ENCODE assay signal across 8 cellular contexts in genomic region chr6:111721677-111722219, GRCh38.
DNase-seq lines count a peak whose midpoint lies in the region; ATAC-seq and TF ChIP-seq lines count a peak whose summit lies in the region.

No MANE protein-coding gene starts in this region.

- H3K4me1 ChIP-seq in HEK293 (ENCODE audit: control insufficient read depth, insufficient read depth, low read length) = peaks cover 17% of the 10 kb centered on the region

- H3K36me3 Mint-ChIP-seq in activated B cell treated with CpG ODN at 0.5 μM for 24 hours (ENCODE audit: low read depth) (peaks cover 20% of the 10 kb centered on the region), progenitor cell of endocrine pancreas (ENCODE audit: insufficient read depth) (peaks cover 9% of the 10 kb centered on the region)

- no peaks in the 10 kb centered on the region for H3K9me3 ChIP-seq in HEK293 (ENCODE audit: control insufficient read depth, insufficient read depth, low read depth, low read length)

- H3K9me3 Mint-ChIP-seq in activated B cell treated with CpG ODN at 0.5 μM for 24 hours (no peaks in the 10 kb centered on the region), progenitor cell of endocrine pancreas (ENCODE audit: low read depth) (no peaks in the 10 kb centered on the region)

- H3K4me1 Mint-ChIP-seq in activated B cell treated with CpG ODN at 0.5 μM for 24 hours = peaks cover 45% of the 10 kb centered on the region
- H3K4me1 Mint-ChIP-seq in progenitor cell of endocrine pancreas (ENCODE audit: low read depth) = peaks cover 2% of the 10 kb centered on the region

- intact Hi-C loops in activated B cell treated with CpG ODN at 0.5 μM for 24 hours (cut with micrococcal nuclease) = loop anchor here (1.0 kb wide), 1 partner anchor 276 kb away; no protein-coding TSS in a partner anchor

- TF ChIP-seq CTCF in AG10803 (conservative IDR thresholded peaks at IDR 0.05; ENCODE audit: low read length) (peak; percentile 68), HEK293 (tag by site-specific recombination; IDR thresholded peaks at IDR 0.05) (0 out of 2 replicates have a peak, but pooled peaks have one; percentile 37), activated B cell treated with CpG ODN at 0.5 μM for 24 hours (IDR thresholded peaks at IDR 0.05) (no peak), epithelial cell of proximal tubule (conservative IDR thresholded peaks at IDR 0.05; ENCODE audit: low read depth, low read length) (peak; percentile 72), progenitor cell of endocrine pancreas (IDR thresholded peaks at IDR 0.05; ENCODE audit: unreplicated experiment) (peak; percentile 59)

- DNase-seq in AG10803 (ENCODE audit: low read depth) (peak; percentile 50), activated B cell treated with CpG ODN at 0.5 μM for 24 hours (no peak), epithelial cell of proximal tubule (ENCODE audit: low read depth) (no peak), progenitor cell of endocrine pancreas (ENCODE audit: low spot score, unreplicated experiment) (no peak), NCI-H1417 treated with DMSO at 0.1 percent for 48 hours (lab: John Stamatoyannopoulos, UW) (no peak), NCI-H2171 (lab: John Stamatoyannopoulos, UW) (no peak)

- H3K4me3 Mint-ChIP-seq in activated B cell treated with CpG ODN at 0.5 μM for 24 hours (no peak overlapping the region), progenitor cell of endocrine pancreas (ENCODE audit: low read depth) (no peak overlapping the region)

- H3K36me3 ChIP-seq in HEK293 (ENCODE audit: control insufficient read depth in 2 of 2, insufficient read depth in 1 of 2, low read length in 2 of 2) = peaks cover 0 to 28% of the 10 kb centered on the region in 2 experiments; a peak in 1 of 3 replicates

- CTCF ChIA-PET in HEK293 (lab: Yijun Ruan, JAX) = interaction anchor here (0.6 to 2.0 kb wide), 10 partner anchors 11 to 1019 kb away, joined by 3 to 9 read pairs (median 3); no protein-coding TSS in a partner anchor
- CTCF ChIA-PET in activated B cell treated with CpG ODN at 0.5 μM for 24 hours (lab: Charles Lee) = interaction anchor here (0.8 to 2.4 kb wide), 8 partner anchors 12 to 321 kb away, joined by 3 to 9 read pairs (median 4); no protein-coding TSS in a partner anchor

- H3K27ac Mint-ChIP-seq in activated B cell treated with CpG ODN at 0.5 μM for 24 hours = peak overlapping the region; percentile 7
- no peak overlapping the region for H3K27ac Mint-ChIP-seq in progenitor cell of endocrine pancreas

- H3K4me3 ChIP-seq in AG10803 (ENCODE audit: low read length) (no peak overlapping the region), HEK293 (ENCODE audit: low read depth, low read length) (no peak overlapping the region), epithelial cell of proximal tubule (ENCODE audit: low read depth, low read length) (no peak overlapping the region)

- POLR2A ChIA-PET in HEK293 (lab: Yijun Ruan, JAX) = no interaction called here
- POLR2A ChIA-PET in activated B cell treated with CpG ODN at 0.5 μM for 24 hours (lab: Charles Lee) = no interaction called here

- no peaks in the 10 kb centered on the region for H3K27me3 Mint-ChIP-seq in activated B cell treated with CpG ODN at 0.5 μM for 24 hours
- H3K27me3 Mint-ChIP-seq in progenitor cell of endocrine pancreas = no peaks in the 10 kb centered on the region

- H3K27ac ChIP-seq in HEK293 (ENCODE audit: extremely low read depth, low read depth, low read length) = no peak overlapping the region

- ATAC-seq in activated B cell treated with CpG ODN at 0.5 μM for 24 hours (ENCODE audit: low read depth) (peak; percentile 43), HG02981 (IDR thresholded peaks at IDR 0.05; ENCODE audit: unreplicated experiment) (no peak)

TF ChIP-seq in HEK293, 187 proteins besides CTCF, POLR2A, EP300 and RAD21:
- TF ChIP-seq ZNF174 (tag by site-specific recombination; IDR thresholded peaks at IDR 0.05) (no peak), ZNF26 (tag by site-specific recombination; IDR thresholded peaks at IDR 0.05) (no peak), SCRT2 (tag by site-specific recombination; IDR thresholded peaks at IDR 0.05) (no peak), SCRT1 (tag by site-specific recombination; IDR thresholded peaks at IDR 0.05; ENCODE audit: borderline replicate concordance) (no peak), ZBTB44 (tag by site-specific recombination; IDR thresholded peaks at IDR 0.05) (no peak), ZNF324 (tag by site-specific recombination; IDR thresholded peaks at IDR 0.05) (no peak), ZSCAN16 (tag by site-specific recombination; IDR thresholded peaks at IDR 0.05) (no peak), PBX3 (CRISPR knock-in tag; IDR thresholded peaks at IDR 0.05) (no peak), ZNF404 (tag by site-specific recombination; IDR thresholded peaks at IDR 0.05) (no peak), ZBTB7A (tag by site-specific recombination; IDR thresholded peaks at IDR 0.05; ENCODE audit: low read depth) (no peak), ZNF23 (tag by site-specific recombination; IDR thresholded peaks at IDR 0.05; ENCODE audit: borderline replicate concordance) (no peak), ELK4 (IDR thresholded peaks at IDR 0.05; ENCODE audit: borderline replicate concordance, low read depth, low read length) (no peak), ZBTB21 (tag by site-specific recombination; IDR thresholded peaks at IDR 0.05) (no peak), ZFP41 (tag by site-specific recombination; IDR thresholded peaks at IDR 0.05; ENCODE audit: borderline replicate concordance) (no peak)
